ENCODE assay signal across 12 cellular contexts in the genomic region with DNA sequence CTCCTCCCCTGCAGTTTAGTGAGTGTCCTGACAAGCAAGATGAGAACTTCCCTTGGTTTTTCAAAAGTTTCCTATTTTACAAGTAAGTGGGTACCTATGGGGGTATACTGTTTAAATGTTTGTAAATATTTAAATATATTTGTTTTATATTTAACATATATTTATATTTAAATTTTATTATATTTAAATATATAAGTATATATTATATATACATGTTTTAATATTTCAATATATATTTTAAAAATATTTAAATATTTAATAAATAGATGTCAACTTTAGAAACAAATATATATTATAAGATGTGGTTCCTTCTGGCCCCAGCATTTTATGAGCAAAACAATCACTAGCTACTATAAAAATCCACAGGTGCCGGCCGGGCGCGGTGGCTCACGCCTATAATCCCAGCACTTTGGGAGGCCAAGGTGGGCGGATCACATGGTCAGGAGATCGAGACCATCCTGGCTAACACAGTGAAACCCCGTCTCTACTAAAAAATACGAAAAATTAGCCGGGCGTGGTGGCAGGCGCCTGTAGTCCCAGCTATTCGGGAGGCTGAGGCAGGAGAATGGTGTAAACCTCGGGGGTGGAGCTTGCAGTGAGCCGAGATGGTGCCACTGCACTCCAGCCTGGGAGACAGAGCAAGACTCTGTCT. TPM values are rescaled to one million over a fixed set of nuclear protein-coding genes. Genes with fewer than 3 reads are reported as not detected.
DNase-seq lines count a peak whose midpoint lies in the region; ATAC-seq, FAIRE-seq and TF ChIP-seq lines count a peak whose summit lies in the region.
"Not testable (repeated sequence)": the region's sequence is repeated elsewhere in the genome, so short reads cannot be mapped to it uniquely, and the experiment has no call there.
"Had no signal": no experiment of that assay in that cellular context is flagged by ENCODE, and none has a peak within 500 bp of the region (broad histone marks: within the 10 kb centered on the region; RNA-seq: fewer than 3 reads in every experiment).

No MANE protein-coding gene starts in this region.

- H3K27me3 ChIP-seq in esophagus squamous epithelium; right atrium auricular region; small intestine (ENCODE audit: control insufficient read depth in 2 of 2, insufficient read depth in 2 of 2, low read length in 2 of 2); transverse colon: not testable (repeated sequence)

- peak overlapping the region in 3 of 4 donors; percentile 88 to 91 (median 91) for H3K27ac ChIP-seq in esophagus squamous epithelium
- H3K27ac ChIP-seq in right atrium auricular region, result peak overlapping the region; percentile 60 to 95
- not testable (repeated sequence) for H3K27ac ChIP-seq in small intestine (ENCODE audit: low read depth in 1 of 2, low read length in 1 of 2)
- peak overlapping the region; percentile 33 to 91 (median 76) for H3K27ac ChIP-seq in transverse colon

- FAIRE-seq in A204.1 (lab: Jason Lieb, UNC) (peak; percentile 97), small intestine (lab: Jason Lieb, UNC) (peak; percentile 88)

- not testable (repeated sequence) for TF ChIP-seq CTCF in chondrocyte (IDR thresholded peaks at IDR 0.05); esophagus squamous epithelium (IDR thresholded peaks at IDR 0.05); right atrium auricular region (IDR thresholded peaks at IDR 0.05); natural killer cell (IDR thresholded peaks at IDR 0.05); transverse colon (IDR thresholded peaks at IDR 0.05)

- not testable (repeated sequence) for TF ChIP-seq EP300 in transverse colon (IDR thresholded peaks at IDR 0.05; ENCODE audit: low read depth)

- H3K27ac Mint-ChIP-seq in T-helper 17 cell (peak overlapping the region; percentile 62), chondrocyte (ENCODE audit: unreplicated experiment) (peak overlapping the region; percentile 14)
- not testable (repeated sequence) for H3K27ac Mint-ChIP-seq in natural killer cell

- TF ChIP-seq POLR2A in esophagus squamous epithelium (IDR thresholded peaks at IDR 0.05); transverse colon (IDR thresholded peaks at IDR 0.05): not testable (repeated sequence)

- in situ Hi-C loops in transverse colon (cut with MboI; ENCODE audit: low pct_ligation_motif_present in 1 of 4, low pct_unique_long_range_greater_than_20kb in 1 of 4, low sequenced_read_pairs in 3 of 4), result not testable (repeated sequence)

- not testable (repeated sequence) for H3K9me3 ChIP-seq in T-helper 17 cell (ENCODE audit: control insufficient read depth, low read length, poor library complexity, severe bottlenecking); esophagus squamous epithelium; right atrium auricular region; small intestine (ENCODE audit: control insufficient read depth, low read depth); transverse colon

- H3K27me3 Mint-ChIP-seq in T-helper 17 cell (peaks cover 18% of the 10 kb centered on the region), natural killer cell (ENCODE audit: low read depth in 2 of 2) (peaks cover 20 to 30% of the 10 kb centered on the region in 2 donors)
- not testable (repeated sequence) for H3K27me3 Mint-ChIP-seq in chondrocyte (ENCODE audit: low read depth)

- H3K4me3 Mint-ChIP-seq in T-helper 17 cell; chondrocyte (ENCODE audit: unreplicated experiment): not testable (repeated sequence)
- peak overlapping the region; percentile 37 for H3K4me3 Mint-ChIP-seq in natural killer cell

- H3K4me1 Mint-ChIP-seq in T-helper 17 cell, result peaks cover 20% of the 10 kb centered on the region
- peaks cover 64% of the 10 kb centered on the region for H3K4me1 Mint-ChIP-seq in chondrocyte (ENCODE audit: low read depth)
- H3K4me1 Mint-ChIP-seq in natural killer cell, result peaks cover 19 to 26% of the 10 kb centered on the region in 2 donors

- not testable (repeated sequence) for H3K36me3 ChIP-seq in esophagus squamous epithelium; right atrium auricular region; small intestine (ENCODE audit: control insufficient read depth in 2 of 2, insufficient read depth in 2 of 2, low read length in 2 of 2); transverse colon

- not testable (repeated sequence) for H3K9me3 Mint-ChIP-seq in chondrocyte (ENCODE audit: low read depth); natural killer cell

- WGBS in esophagus squamous epithelium, 2 donors, result 82 to 84% methylated on average over 14 to 15 of the region's 15 CpGs
- WGBS in small intestine, 3 donors, result 74 to 91% (median 89%) methylated on average over 15 of the region's 15 CpGs
- WGBS in transverse colon (ENCODE audit: low coverage in 1 of 2), 2 donors, result 43 to 67% methylated on average over 7 to 15 of the region's 15 CpGs

- H3K36me3 Mint-ChIP-seq in T-helper 17 cell (ENCODE audit: low read depth), result peaks cover 14% of the 10 kb centered on the region
- not testable (repeated sequence) for H3K36me3 Mint-ChIP-seq in chondrocyte (ENCODE audit: low read depth); natural killer cell

- not testable (repeated sequence) for H3K4me3 ChIP-seq in esophagus squamous epithelium; right atrium auricular region; small intestine (ENCODE audit: low read depth in 1 of 2, low read length in 2 of 2); transverse colon

- H3K4me1 ChIP-seq in esophagus squamous epithelium (peaks cover 29 to 78% (median 40%) of the 10 kb centered on the region in 3 donors), right atrium auricular region (peaks cover 0 to 48% of the 10 kb centered on the region in 2 donors), small intestine (ENCODE audit: control insufficient read depth in 2 of 2, insufficient read depth in 1 of 2, low read depth in 1 of 2, low read length in 1 of 2) (peaks cover 0 to 11% of the 10 kb centered on the region in 2 donors), transverse colon (peaks cover 4 to 61% (median 22%) of the 10 kb centered on the region in 4 donors)

- not testable (repeated sequence) for DNase-seq in T-helper 17 cell; chondrocyte (ENCODE audit: low spot score); esophagus squamous epithelium (lab: John Stamatoyannopoulos, UW); right atrium auricular region (ENCODE audit: low spot score); natural killer cell; small intestine
- DNase-seq in transverse colon, result peak; percentile 24

- intact Hi-C loops in esophagus squamous epithelium (cut with DNase I); natural killer cell (cut with micrococcal nuclease); transverse colon (cut with DNase I; ENCODE audit: low total_unique reads): not testable (repeated sequence)

- not testable (repeated sequence) for ATAC-seq in T-helper 17 cell, natural killer cell

RNA-seq across cellular contexts. Expression of a gene that starts 3.5 kb away (rescaled TPM):
- total RNA-seq in T-helper 17 cell, result 10 to 100 TPM in 1 of 2 donors, 1 to 10 TPM in 1; 9.0 to 23.3 TPM
- 5.6 to 9.9 TPM (median 6.5 TPM) in 3 replicates for total RNA-seq in chondrocyte
- 10 to 100 TPM in 1 of 4 donors, 1 to 10 TPM in 3; 5.2 to 21.4 (median 7.7) TPM for total RNA-seq in esophagus squamous epithelium
- 10 to 100 TPM; 12.7 to 16.1 TPM for total RNA-seq in right atrium auricular region
- total RNA-seq in natural killer cell, result 1 to 10 TPM; 2.4 to 4.6 (median 4.1) TPM
- 1 to 10 TPM; 1.1 to 2.8 (median 1.8) TPM for polyA plus RNA-seq in small intestine
- 10 to 100 TPM in 2 of 4 donors, 1 to 10 TPM in 2; 6.1 to 57.5 (median 11.8) TPM for total RNA-seq in transverse colon

RNA-seq across cellular contexts. Expression of a gene that starts 28.7 kb away (rescaled TPM):
- total RNA-seq in T-helper 17 cell (not detected), chondrocyte (0.10 TPM in 1 of 3 replicates, not detected in the others), esophagus squamous epithelium (under 1 TPM in 1 of 4 donors, not detected in 3; 0.38 TPM), right atrium auricular region (not detected), natural killer cell (not detected), transverse colon (not detected)
- under 1 TPM in 1 of 3 donors, not detected in 2; 0.27 TPM for polyA plus RNA-seq in small intestine
- total RNA-seq: Caco-2; CD8-positive, alpha-beta memory T cell; H9; HT-29 had no signal
- polyA plus RNA-seq: CD8-positive, alpha-beta memory T cell had no signal
